ENCODE assay signal across 1 cellular context in genomic region chr16:67183627-67184452, GRCh38.
A peak's percentile ranks its signal among the peaks of the same experiment; 100 is the strongest.
TF ChIP-seq lines count a peak whose summit lies in the region.

MATCAP1 (minus strand) TSS chr16:67183963; CDS start chr16:67180610, 3,353 bp downstream.

TF ChIP-seq in HCT116, 20 proteins besides CTCF, POLR2A, EP300 and RAD21 (continued from another document):
- TF ChIP-seq, protein P1, sequence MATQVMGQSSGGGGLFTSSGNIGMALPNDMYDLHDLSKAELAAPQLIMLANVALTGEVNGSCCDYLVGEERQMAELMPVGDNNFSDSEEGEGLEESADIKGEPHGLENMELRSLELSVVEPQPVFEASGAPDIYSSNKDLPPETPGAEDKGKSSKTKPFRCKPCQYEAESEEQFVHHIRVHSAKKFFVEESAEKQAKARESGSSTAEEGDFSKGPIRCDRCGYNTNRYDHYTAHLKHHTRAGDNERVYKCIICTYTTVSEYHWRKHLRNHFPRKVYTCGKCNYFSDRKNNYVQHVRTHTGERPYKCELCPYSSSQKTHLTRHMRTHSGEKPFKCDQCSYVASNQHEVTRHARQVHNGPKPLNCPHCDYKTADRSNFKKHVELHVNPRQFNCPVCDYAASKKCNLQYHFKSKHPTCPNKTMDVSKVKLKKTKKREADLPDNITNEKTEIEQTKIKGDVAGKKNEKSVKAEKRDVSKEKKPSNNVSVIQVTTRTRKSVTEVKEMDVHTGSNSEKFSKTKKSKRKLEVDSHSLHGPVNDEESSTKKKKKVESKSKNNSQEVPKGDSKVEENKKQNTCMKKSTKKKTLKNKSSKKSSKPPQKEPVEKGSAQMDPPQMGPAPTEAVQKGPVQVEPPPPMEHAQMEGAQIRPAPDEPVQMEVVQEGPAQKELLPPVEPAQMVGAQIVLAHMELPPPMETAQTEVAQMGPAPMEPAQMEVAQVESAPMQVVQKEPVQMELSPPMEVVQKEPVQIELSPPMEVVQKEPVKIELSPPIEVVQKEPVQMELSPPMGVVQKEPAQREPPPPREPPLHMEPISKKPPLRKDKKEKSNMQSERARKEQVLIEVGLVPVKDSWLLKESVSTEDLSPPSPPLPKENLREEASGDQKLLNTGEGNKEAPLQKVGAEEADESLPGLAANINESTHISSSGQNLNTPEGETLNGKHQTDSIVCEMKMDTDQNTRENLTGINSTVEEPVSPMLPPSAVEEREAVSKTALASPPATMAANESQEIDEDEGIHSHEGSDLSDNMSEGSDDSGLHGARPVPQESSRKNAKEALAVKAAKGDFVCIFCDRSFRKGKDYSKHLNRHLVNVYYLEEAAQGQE (IDR thresholded peaks at IDR 0.05; ENCODE audit: low read depth), result no peak
- peak; percentile 24 for TF ChIP-seq TCF7L2 (IDR thresholded peaks at IDR 0.05; ENCODE audit: borderline replicate concordance, extremely low read depth, insufficient read depth, insufficient read length)
- TF ChIP-seq SRF (IDR thresholded peaks at IDR 0.05; ENCODE audit: low read depth), result no peak
- no peak for TF ChIP-seq CBX3 (IDR thresholded peaks at IDR 0.05; ENCODE audit: low read depth)
- no peak for TF ChIP-seq SP1 (IDR thresholded peaks at IDR 0.05; ENCODE audit: low read depth)
- TF ChIP-seq POLR2AphosphoS5 (IDR thresholded peaks at IDR 0.05; ENCODE audit: low read depth, low read length), result peak; percentile 76
- no peak for TF ChIP-seq ELF1 (IDR thresholded peaks at IDR 0.05; ENCODE audit: borderline replicate concordance, low read depth)
- no peak for TF ChIP-seq SIN3A (IDR thresholded peaks at IDR 0.05; ENCODE audit: low read depth)
- no peak for TF ChIP-seq YY1 (IDR thresholded peaks at IDR 0.05; ENCODE audit: extremely low read depth, insufficient replicate concordance, low read depth, low read length)
- TF ChIP-seq ZBTB33 (IDR thresholded peaks at IDR 0.05; ENCODE audit: extremely low read depth, insufficient replicate concordance, low read length), result no peak
- TF ChIP-seq, protein P2, sequence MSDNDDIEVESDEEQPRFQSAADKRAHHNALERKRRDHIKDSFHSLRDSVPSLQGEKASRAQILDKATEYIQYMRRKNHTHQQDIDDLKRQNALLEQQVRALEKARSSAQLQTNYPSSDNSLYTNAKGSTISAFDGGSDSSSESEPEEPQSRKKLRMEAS (IDR thresholded peaks at IDR 0.05), result no peak
TF ChIP-seq in HCT116: peak in this region for 2.
